In genomic region chr1:110085666-110086065, GRCh38 we compare ENCODE assay signal across 24 cellular contexts. TPM values are rescaled to one million over a fixed set of nuclear protein-coding genes. Genes with fewer than 3 reads are reported as not detected.
"Had no signal": no experiment of that assay in that cellular context is flagged by ENCODE, and none has a peak within 500 bp of the region (broad histone marks: within the 10 kb centered on the region; RNA-seq: fewer than 3 reads in every experiment).

No MANE protein-coding gene starts in this region.

- DNase-seq: activated CD4-positive, alpha-beta T cell treated with anti-CD3 and anti-CD28 coated beads for 36 hours; activated CD8-positive, alpha-beta T cell treated with anti-CD3 and anti-CD28 coated beads for 36 hours; activated naive CD4-positive, alpha-beta T cell treated with Interleukin-2 at 50 U/mL for 16 hours; activated T-cell treated with anti-CD3 and anti-CD28 coated beads, Interleukin-2, amount 50 U/mL, for 72 hours; left ventricle myocardium inferior; right lobe of liver; stimulated activated CD4-positive, alpha-beta T cell treated with anti-CD3 and anti-CD28 coated beads, Interleukin-4, amount 100 ng/mL, for 4 hours; stimulated activated CD8-positive, alpha-beta memory T cell treated with anti-CD3 and anti-CD28 coated beads, Interleukin-4, amount 100 ng/mL, for 48 hours; stimulated activated naive CD8-positive, alpha-beta T cell treated with anti-CD3 and anti-CD28 coated beads, Interleukin-15, Interleukin-2, amounts not matched to agents 100 U/mL and 50 U/mL, for 24 hours; transverse colon had no signal

- H3K9me3 Mint-ChIP-seq: activated CD8-positive, alpha-beta T cell treated with anti-CD3 and anti-CD28 coated beads for 36 hours; activated T-cell treated with anti-CD3 and anti-CD28 coated beads, Interleukin-2, amount 50 U/mL, for 72 hours; memory B cell; T-helper 1 cell treated with Interleukin-12 subunit alpha and Interleukin-12 subunit beta and Interleukin-4 antibody, amounts not matched to agents 30 μg/mL and 1 μg/mL, for 36 hours had no signal

- H3K36me3 ChIP-seq: gastroesophageal sphincter, left ventricle myocardium inferior, right lobe of liver, transverse colon had no signal

- H3K27ac ChIP-seq: right lobe of liver had no signal

- H3K9me3 ChIP-seq: gastroesophageal sphincter, left ventricle myocardium inferior, right lobe of liver, transverse colon had no signal

- H3K4me3 Mint-ChIP-seq: activated CD8-positive, alpha-beta T cell treated with anti-CD3 and anti-CD28 coated beads for 36 hours had no signal

- H3K27ac Mint-ChIP-seq: activated CD4-positive, alpha-beta T cell treated with anti-CD3 and anti-CD28 coated beads for 36 hours; activated CD8-positive, alpha-beta T cell treated with anti-CD3 and anti-CD28 coated beads for 36 hours; activated T-cell treated with anti-CD3 and anti-CD28 coated beads, Interleukin-2, amount 50 U/mL, for 72 hours; memory B cell; T-helper 1 cell treated with Interleukin-12 subunit alpha and Interleukin-12 subunit beta and Interleukin-4 antibody, amounts not matched to agents 30 μg/mL and 1 μg/mL, for 36 hours had no signal

- H3K27me3 ChIP-seq: right lobe of liver had no signal

- H3K36me3 Mint-ChIP-seq: memory B cell had no signal

- H3K4me3 ChIP-seq: right lobe of liver had no signal

- ATAC-seq: activated CD4-positive, alpha-beta T cell treated with anti-CD3 and anti-CD28 coated beads for 36 hours; activated CD8-positive, alpha-beta T cell treated with anti-CD3 and anti-CD28 coated beads for 36 hours; activated T-cell treated with anti-CD3 and anti-CD28 coated beads, Interleukin-2, amount 50 U/mL, for 72 hours; gastroesophageal sphincter; right lobe of liver; stimulated activated naive CD8-positive, alpha-beta T cell treated with anti-CD3 and anti-CD28 coated beads, Interleukin-15, Interleukin-2, amounts not matched to agents 100 U/mL and 50 U/mL, for 24 hours had no signal

RNA-seq across cellular contexts. Expression of gene ALX3, which starts 15.2 kb away (rescaled TPM):
- total RNA-seq: activated CD4-positive, alpha-beta T cell treated with anti-CD3 and anti-CD28 coated beads for 36 hours; activated CD8-positive, alpha-beta T cell treated with anti-CD3 and anti-CD28 coated beads for 36 hours; activated T-cell treated with anti-CD3 and anti-CD28 coated beads, Interleukin-2, amount 50 U/mL, for 72 hours; astrocyte; bronchial epithelial cell; chondrocyte; dermis microvascular lymphatic vessel endothelial cell; gastroesophageal sphincter; kidney epithelial cell; left ventricle myocardium inferior; mucosa of gallbladder; osteocyte; pulmonary artery endothelial cell; right lobe of liver; smooth muscle cell; transverse colon had no signal
- polyA plus RNA-seq: neural cell, smooth muscle cell had no signal

RNA-seq across cellular contexts. Expression of gene UBL4B, which starts 26.6 kb away (rescaled TPM):
- total RNA-seq: activated CD4-positive, alpha-beta T cell treated with anti-CD3 and anti-CD28 coated beads for 36 hours; activated CD8-positive, alpha-beta T cell treated with anti-CD3 and anti-CD28 coated beads for 36 hours; activated T-cell treated with anti-CD3 and anti-CD28 coated beads, Interleukin-2, amount 50 U/mL, for 72 hours; astrocyte; bronchial epithelial cell; chondrocyte; dermis microvascular lymphatic vessel endothelial cell; kidney epithelial cell; left ventricle myocardium inferior; mucosa of gallbladder; osteocyte; pulmonary artery endothelial cell; right lobe of liver; smooth muscle cell had no signal
- polyA plus RNA-seq: esophagus, neural cell, smooth muscle cell had no signal
